Comparison of ENCODE assay signal across 8 cellular contexts in genomic region chr5:116572375-116573278, GRCh38. TPM values are rescaled to one million over a fixed set of nuclear protein-coding genes. Genes with fewer than 3 reads are reported as not detected.
DNase-seq lines count a peak whose midpoint lies in the region; ATAC-seq and TF ChIP-seq lines count a peak whose summit lies in the region.

No MANE protein-coding gene starts in this region.

- H3K27ac ChIP-seq in dorsolateral prefrontal cortex: peak overlapping the region; percentile 39 to 93 (median 85)
- peak overlapping the region in 2 of 3 donors; percentile 63 to 71 for H3K27ac ChIP-seq in thyroid gland

- H3K9me3 ChIP-seq in thyroid gland: no peaks in the 10 kb centered on the region

- H3K4me3 ChIP-seq in dorsolateral prefrontal cortex (peak overlapping the region; percentile 65 to 91 (median 79)), thyroid gland (replicated peaks in 1 of 3) (peak overlapping the region; percentile 43 to 59 (median 57))

- H3K4me1 ChIP-seq in thyroid gland: no peaks in the 10 kb centered on the region

- intact Hi-C loops in dorsolateral prefrontal cortex (cut with DNase I): loop anchor here (2.0 to 10.0 kb wide), 5 partner anchors 70 to 436 kb away; no protein-coding TSS in a partner anchor
- intact Hi-C loops in thyroid gland (cut with DNase I): no loop called here

- peak; percentile 73 for DNase-seq in COLO668 (lab: John Stamatoyannopoulos, UW; ENCODE audit: unreplicated experiment)
- peak; percentile 40 for DNase-seq in NCI-H1694 treated with DMSO at 0.1 percent for 48 hours (lab: John Stamatoyannopoulos, UW)
- DNase-seq in dorsolateral prefrontal cortex: peak in 9 of 10 donors; percentile 47 to 70 (median 59)
- peak; percentile 11 to 54 for DNase-seq in lung microvascular endothelial cell (ENCODE audit: low read depth in 2 of 2)
- DNase-seq in thyroid gland: peak; percentile 52 to 59
- no peak for DNase-seq in cortex of kidney (lab: John Stamatoyannopoulos, UW)

- no peak for TF ChIP-seq POLR2A in thyroid gland (IDR thresholded peaks at IDR 0.05)

- H3K27me3 ChIP-seq in dorsolateral prefrontal cortex (peaks cover 0 to 22% (median 0%) of the 10 kb centered on the region in 45 donors), thyroid gland (no peaks in the 10 kb centered on the region)

- 1% methylated on average over 42 to 48 of the region's 54 CpGs for WGBS in thyroid gland, 2 donors

- H3K36me3 ChIP-seq in thyroid gland: no peaks in the 10 kb centered on the region

- ATAC-seq in HG02981 (IDR thresholded peaks at IDR 0.05; ENCODE audit: unreplicated experiment) (no peak), GM18519 (IDR thresholded peaks at IDR 0.05; ENCODE audit: low FRiP score, unreplicated experiment) (no peak)

- TF ChIP-seq CTCF in dorsolateral prefrontal cortex (IDR thresholded peaks at IDR 0.05 in 54 of 56, conservative IDR thresholded peaks at IDR 0.05 in 2 of 56; ENCODE audit: low read depth in 1 of 56, partially characterized antibody in 56 of 56) (peak in 27 of 56 donors; percentile 0 to 56 (median 24)), thyroid gland (IDR thresholded peaks at IDR 0.05) (peak in 1 of 6 experiments; percentile 4)

RNA-seq across cellular contexts. Expression of gene SEMA6A, which starts 2.0 kb away (rescaled TPM):
- 100 to 1,000 TPM in 20 of 120 experiments, 10 to 100 TPM in 100; 32.1 to 205 (median 70.3) TPM for total RNA-seq in dorsolateral prefrontal cortex
- 5.0 and 18.8 TPM in 2 replicates for total RNA-seq in lung microvascular endothelial cell
- 10 to 100 TPM; 27.6 to 37.9 (median 30.4) TPM for total RNA-seq in thyroid gland
